8 cellular contexts compared by ENCODE assay signal in the genomic region with DNA sequence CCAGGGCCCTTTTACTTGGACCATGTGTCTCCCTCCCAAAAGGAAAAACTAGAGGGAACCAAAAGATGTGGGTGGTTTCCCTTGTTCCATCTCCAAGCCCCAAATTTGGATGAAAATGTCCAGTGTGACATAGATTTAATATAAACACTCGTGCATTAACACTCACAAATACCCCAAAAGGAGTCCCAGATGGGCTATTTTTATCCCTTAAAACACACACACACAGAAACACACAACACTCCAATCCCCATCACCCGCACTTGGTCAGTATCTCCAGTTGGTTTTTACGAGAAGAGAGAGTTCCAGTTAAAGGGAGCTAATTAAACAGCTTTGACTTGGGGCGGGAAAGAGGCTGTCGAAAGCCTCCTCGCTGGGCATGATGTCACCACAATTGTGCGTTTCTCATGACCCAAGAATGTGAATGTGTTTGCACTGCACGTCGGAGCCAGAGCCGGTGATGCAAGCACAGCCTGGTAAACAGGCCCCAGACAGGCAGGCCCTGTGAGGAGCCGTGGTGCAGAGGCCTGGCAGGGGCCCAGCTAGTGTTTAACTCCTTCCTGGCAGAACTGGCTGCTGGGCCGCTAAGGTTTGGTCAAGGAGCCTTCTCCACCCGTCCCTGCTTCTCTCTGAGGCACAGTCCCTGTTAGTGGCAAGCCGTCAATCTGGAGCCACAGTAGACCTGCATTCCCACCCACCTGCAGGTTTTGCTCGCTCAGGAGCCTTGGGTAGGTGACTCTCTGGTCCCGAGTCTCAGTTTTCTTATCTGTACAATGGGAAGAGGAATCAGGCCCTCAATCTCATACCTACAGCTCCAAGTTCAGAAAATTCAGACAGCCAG. TPM values are rescaled to one million over a fixed set of nuclear protein-coding genes. Genes with fewer than 3 reads are reported as not detected.
DNase-seq lines count a peak whose midpoint lies in the region; ATAC-seq and TF ChIP-seq lines count a peak whose summit lies in the region.

No MANE protein-coding gene starts in this region.

- ATAC-seq in right lobe of liver (peak; percentile 85 to 96 (median 92)), thoracic aorta (ENCODE audit: insufficient number of reproducible peaks, low FRiP score, low read depth) (peak; percentile 93), GM21825 (IDR thresholded peaks at IDR 0.05; ENCODE audit: unreplicated experiment) (no peak)

- H3K9me3 ChIP-seq in right lobe of liver (no peaks in the 10 kb centered on the region), thoracic aorta (no peaks in the 10 kb centered on the region)

- 26% methylated on average over 10 of the region's 16 CpGs for WGBS in right lobe of liver (ENCODE audit: insufficient coverage, low coverage, low lambda C conversion rate, missing lambda C conversion rate)

- TF ChIP-seq CTCF in BJ (IDR thresholded peaks at IDR 0.05; ENCODE audit: insufficient read depth, low read depth, low read length), result no peak
- no peak for TF ChIP-seq CTCF in choroid plexus epithelial cell (conservative IDR thresholded peaks at IDR 0.05; ENCODE audit: low read depth, low read length)
- TF ChIP-seq CTCF in right lobe of liver (IDR thresholded peaks at IDR 0.05), result no peak
- TF ChIP-seq CTCF in thoracic aorta (IDR thresholded peaks at IDR 0.05), result no peak

- CTCF ChIA-PET in BJ (lab: Yijun Ruan, JAX), result interaction anchor here (1.1 to 3.0 kb wide), 7 partner anchors 9 to 52 kb away, joined by 3 to 15 read pairs (median 4); partner anchors contain the start of gene SELENOM

- intact Hi-C loops in right lobe of liver (cut with DNase I), result no loop called here

- H3K27me3 ChIP-seq in BJ (ENCODE audit: control insufficient read depth, insufficient read depth, low read length) (no peaks in the 10 kb centered on the region), right lobe of liver (no peaks in the 10 kb centered on the region), thoracic aorta (replicated peaks; ENCODE audit: insufficient read depth) (no peaks in the 10 kb centered on the region)

- TF ChIP-seq POLR2A in right lobe of liver (IDR thresholded peaks at IDR 0.05), result no peak

- no peak overlapping the region for H3K4me3 ChIP-seq in BJ (ENCODE audit: low read depth, low read length)
- no peak overlapping the region for H3K4me3 ChIP-seq in choroid plexus epithelial cell (ENCODE audit: low read depth, low read length)
- H3K4me3 ChIP-seq in right lobe of liver, result no peak overlapping the region
- H3K4me3 ChIP-seq in thoracic aorta, result peak overlapping the region; percentile 3

- DNase-seq in BJ (ENCODE audit: low read depth) (peak; percentile 93), NCI-H1694 (lab: John Stamatoyannopoulos, UW) (peak; percentile 47), choroid plexus epithelial cell (ENCODE audit: low read depth) (peak; percentile 99), right lobe of liver (peak; percentile 72 to 90 (median 84)), thoracic aorta (ENCODE audit: low spot score) (peak; percentile 84), middle frontal gyrus (ENCODE audit: extremely low spot score, low spot score) (no peak)
- DNase-seq in stimulated activated CD4-positive, alpha-beta T cell treated with anti-CD3 and anti-CD28 coated beads, Interleukin-2, amount 100 ng/mL, for 48 hours, result no peak

- POLR2A ChIA-PET in BJ (lab: Charles Lee), result interaction anchor here (0.6 to 1.0 kb wide), 3 partner anchors 10 to 30 kb away, joined by 3 to 4 read pairs (median 4); no protein-coding TSS in a partner anchor

- H3K36me3 ChIP-seq in BJ (ENCODE audit: control insufficient read depth, insufficient read depth, low read length), result no peaks in the 10 kb centered on the region
- H3K36me3 ChIP-seq in right lobe of liver, result no peaks in the 10 kb centered on the region
- H3K36me3 ChIP-seq in thoracic aorta, result no peaks in the 10 kb centered on the region

- no peaks in the 10 kb centered on the region for H3K4me1 ChIP-seq in right lobe of liver
- peaks cover 11 to 36% of the 10 kb centered on the region in 2 donors for H3K4me1 ChIP-seq in thoracic aorta (ENCODE audit: control insufficient read depth in 1 of 2, low read depth in 2 of 2)

- H3K27ac ChIP-seq in right lobe of liver, result peak overlapping the region; percentile 36 to 59 (median 48)
- H3K27ac ChIP-seq in thoracic aorta, result peak overlapping the region; percentile 84 to 89

RNA-seq across cellular contexts. Expression of gene SMTN, which starts 25.6 kb away (rescaled TPM):
- polyA plus RNA-seq in BJ (2011; rRNA removed), result 16.9 and 45.7 TPM in 2 replicates
- 19.0 and 23.1 TPM in 2 replicates for polyA minus RNA-seq in BJ (2011; rRNA and poly(A)+ RNA removed)
- total RNA-seq in right lobe of liver, result 10 to 100 TPM; 16.9 to 54.1 (median 24.3) TPM
- total RNA-seq in thoracic aorta, result 100 to 1,000 TPM; 632 to 946 TPM

RNA-seq across cellular contexts. Expression of gene SELENOM, which starts 51.8 kb away (rescaled TPM):
- polyA plus RNA-seq in BJ (2011; rRNA removed), result 215 and 292 TPM in 2 replicates
- polyA minus RNA-seq in BJ (2011; rRNA and poly(A)+ RNA removed), result 111 and 156 TPM in 2 replicates
- total RNA-seq in right lobe of liver (10 to 100 TPM in 3 of 6 experiments, 1 to 10 TPM in 3; 4.7 to 52.0 (median 9.4) TPM), thoracic aorta (1,000 to 10,000 TPM in 1 of 2 donors, 100 to 1,000 TPM in 1; 453 to 1,695 TPM)

Comparison
In these comparisons a context has a peak if more than half of its experiments do, and no peak if none do; other contexts are left out.
1. DNase-seq: peak in BJ (single experiment), NCI-H1694 (single experiment), choroid plexus epithelial cell (single experiment), right lobe of liver (3 of 3) and thoracic aorta (single experiment); none in stimulated activated CD4-positive, alpha-beta T cell treated with anti-CD3 and anti-CD28 coated beads, Interleukin-2, amount 100 ng/mL, for 48 hours (0 of 2) and middle frontal gyrus (single experiment).
2. RNA of gene SMTN, which starts 25.6 kb away (total RNA-seq): 632 to 946 TPM in thoracic aorta; 16.9 to 54.1 TPM in right lobe of liver; every median in the first group is over 10 times any median in the second.
3. RNA of gene SELENOM, which starts 51.8 kb away (total RNA-seq): 453 to 1,695 TPM in thoracic aorta; 4.7 to 52.0 TPM in right lobe of liver; every median in the first group is over 4 times any median in the second.